Comparison of ENCODE assay signal across 8 cellular contexts in genomic region chr1:235783148-235783776, GRCh38.
A peak's percentile ranks its signal among the peaks of the same experiment; 100 is the strongest.
DNase-seq lines count a peak whose midpoint lies in the region; ATAC-seq, FAIRE-seq and TF ChIP-seq lines count a peak whose summit lies in the region.
"Had no signal": no experiment of that assay in that cellular context is flagged by ENCODE, and none has a peak within 500 bp of the region (broad histone marks: within the 10 kb centered on the region; RNA-seq: fewer than 3 reads in every experiment).

No MANE protein-coding gene starts in this region.

- no peaks in the 10 kb centered on the region for H3K9me3 Mint-ChIP-seq in activated T-helper 2 cell treated with anti-CD3 and anti-CD28 coated beads, Interferon-gamma antibody, Interleukin-2, Interleukin-4, amounts not matched to agents 10 μg/mL and 5 μg/mL and 100 μg/mL, durations not matched to agents 14 hours and 24 hours and 36 hours

- peak in 3 of 4 donors; percentile 47 to 53 (median 47) for ATAC-seq in right lobe of liver
- ATAC-seq in HG02840 (IDR thresholded peaks at IDR 0.05; ENCODE audit: low FRiP score, unreplicated experiment): no peak

- no peak overlapping the region for H3K4me3 ChIP-seq in right lobe of liver
- H3K4me3 ChIP-seq: skin epidermis had no signal

- H3K4me1 ChIP-seq in right lobe of liver: no peaks in the 10 kb centered on the region

- no peak overlapping the region for H3K27ac ChIP-seq in right lobe of liver
- H3K27ac ChIP-seq: skin epidermis had no signal

- TF ChIP-seq CTCF in right lobe of liver (IDR thresholded peaks at IDR 0.05): peak; percentile 24 to 56 (median 52)

- no peaks in the 10 kb centered on the region for H3K36me3 ChIP-seq in right lobe of liver

- DNase-seq in NCI-H146 treated with DMSO at 0.1 percent for 48 hours (lab: John Stamatoyannopoulos, UW; ENCODE audit: unreplicated experiment): peak; percentile 59
- peak; percentile 33 for DNase-seq in amniotic stem cell (lab: John Stamatoyannopoulos, UW)
- DNase-seq in right lobe of liver: no peak
- DNase-seq in SKM-1 treated with dmso at 0.1 percent for 144 hours (lab: John Stamatoyannopoulos, UW; ENCODE audit: unreplicated experiment): no peak
- no peak for DNase-seq in activated T-helper 2 cell treated with anti-CD3 and anti-CD28 coated beads, Interferon-gamma antibody, Interleukin-2, Interleukin-4, amounts not matched to agents 10 μg/mL and 5 μg/mL and 100 μg/mL, durations not matched to agents 14 hours and 24 hours and 36 hours (ENCODE audit: low spot score)

- H3K36me3 Mint-ChIP-seq in activated T-helper 2 cell treated with anti-CD3 and anti-CD28 coated beads, Interferon-gamma antibody, Interleukin-2, Interleukin-4, amounts not matched to agents 10 μg/mL and 5 μg/mL and 100 μg/mL, durations not matched to agents 14 hours and 24 hours and 36 hours (ENCODE audit: low read depth): peaks cover 37% of the 10 kb centered on the region

- H3K4me3 Mint-ChIP-seq in activated T-helper 2 cell treated with anti-CD3 and anti-CD28 coated beads, Interferon-gamma antibody, Interleukin-2, Interleukin-4, amounts not matched to agents 10 μg/mL and 5 μg/mL and 100 μg/mL, durations not matched to agents 14 hours and 24 hours and 36 hours (ENCODE audit: low read depth): no peak overlapping the region

- H3K4me1 Mint-ChIP-seq in activated T-helper 2 cell treated with anti-CD3 and anti-CD28 coated beads, Interferon-gamma antibody, Interleukin-2, Interleukin-4, amounts not matched to agents 10 μg/mL and 5 μg/mL and 100 μg/mL, durations not matched to agents 14 hours and 24 hours and 36 hours (ENCODE audit: low read depth): peaks cover 1% of the 10 kb centered on the region

- FAIRE-seq in G401.6 (lab: Jason Lieb, UNC): peak; percentile 99

- no peaks in the 10 kb centered on the region for H3K27me3 Mint-ChIP-seq in activated T-helper 2 cell treated with anti-CD3 and anti-CD28 coated beads, Interferon-gamma antibody, Interleukin-2, Interleukin-4, amounts not matched to agents 10 μg/mL and 5 μg/mL and 100 μg/mL, durations not matched to agents 14 hours and 24 hours and 36 hours (ENCODE audit: low read depth)

- 26% methylated on average over 8 of the region's 8 CpGs for WGBS in right lobe of liver (ENCODE audit: insufficient coverage, low coverage, low lambda C conversion rate, missing lambda C conversion rate)

- intact Hi-C loops in right lobe of liver (cut with DNase I): no loop called here
- intact Hi-C loops in activated T-helper 2 cell treated with anti-CD3 and anti-CD28 coated beads, Interferon-gamma antibody, Interleukin-2, Interleukin-4, amounts not matched to agents 10 μg/mL and 5 μg/mL and 100 μg/mL, durations not matched to agents 14 hours and 24 hours and 36 hours (cut with micrococcal nuclease): loop anchor here (2.0 to 10.0 kb wide), 2 partner anchors 48 to 270 kb away; no protein-coding TSS in a partner anchor

- TF ChIP-seq POLR2A in right lobe of liver (IDR thresholded peaks at IDR 0.05): no peak

- H3K9me3 ChIP-seq in right lobe of liver: no peaks in the 10 kb centered on the region

- H3K27ac Mint-ChIP-seq in activated T-helper 2 cell treated with anti-CD3 and anti-CD28 coated beads, Interferon-gamma antibody, Interleukin-2, Interleukin-4, amounts not matched to agents 10 μg/mL and 5 μg/mL and 100 μg/mL, durations not matched to agents 14 hours and 24 hours and 36 hours: no peak overlapping the region

- no peaks in the 10 kb centered on the region for H3K27me3 ChIP-seq in right lobe of liver

Comparison
In these comparisons a context has a peak if more than half of its experiments do, and no peak if none do; other contexts are left out.
1. DNase-seq: peak in NCI-H146 treated with DMSO at 0.1 percent for 48 hours (single experiment) and amniotic stem cell (single experiment); none in right lobe of liver (0 of 3), SKM-1 treated with dmso at 0.1 percent for 144 hours (single experiment) and activated T-helper 2 cell treated with anti-CD3 and anti-CD28 coated beads, Interferon-gamma antibody, Interleukin-2, Interleukin-4, amounts not matched to agents 10 μg/mL and 5 μg/mL and 100 μg/mL, durations not matched to agents 14 hours and 24 hours and 36 hours (single experiment).